ENCODE assay signal across 11 cellular contexts in genomic region chr13:46296465-46296822, GRCh38.
DNase-seq lines count a peak whose midpoint lies in the region; ATAC-seq, FAIRE-seq and TF ChIP-seq lines count a peak whose summit lies in the region.
"Had no signal": no experiment of that assay in that cellular context is flagged by ENCODE, and none has a peak within 500 bp of the region (broad histone marks: within the 10 kb centered on the region; RNA-seq: fewer than 3 reads in every experiment).

No MANE protein-coding gene starts in this region.

- no peak overlapping the region; the same call in 1 of the 2 replicates for H3K4me2 ChIP-seq in KMS-11

- H3K4me1 ChIP-seq in KMS-11 (ENCODE audit: low read depth, poor library complexity, severe bottlenecking), result peaks cover 32% of the 10 kb centered on the region
- no peaks in the 10 kb centered on the region for H3K4me1 ChIP-seq in small intestine (ENCODE audit: control insufficient read depth in 2 of 2, insufficient read depth in 1 of 2, low read depth in 1 of 2, low read length in 1 of 2)

- H3K9me3 ChIP-seq in small intestine (ENCODE audit: control insufficient read depth, low read depth), result no peaks in the 10 kb centered on the region

- peak; percentile 21 for DNase-seq in activated CD4-positive, alpha-beta T cell treated with anti-CD3 and anti-CD28 coated beads for 36 hours
- DNase-seq in activated CD4-positive, alpha-beta T cell treated with anti-CD3 and anti-CD28 coated beads, Interleukin-2, amount 50 U/mL, for 4 hours, result no peak
- DNase-seq in central memory CD8-positive, alpha-beta T cell (ENCODE audit: low spot score in 2 of 2), result no peak
- no peak for DNase-seq in stimulated activated naive B cell treated with anti-CD40 and anti-IgM and Interleukin-4, amounts not matched to agents 10 μg/mL and 1 μg/mL and 100 μg/mL, for 72 hours
- DNase-seq in glomerular visceral epithelial cell (ENCODE audit: extremely low spot score) (no peak), small intestine (no peak), posterior vena cava (ENCODE audit: low spot score) (no peak)
- DNase-seq: NCI-H2227 treated with DMSO at 0.1 percent for 48 hours had no signal

- H3K4me3 Mint-ChIP-seq in activated CD4-positive, alpha-beta T cell treated with anti-CD3 and anti-CD28 coated beads for 36 hours, result no peak overlapping the region
- H3K4me3 Mint-ChIP-seq in central memory CD8-positive, alpha-beta T cell, result peak overlapping the region; percentile 60
- peak overlapping the region in 1 of 2 donors; percentile 13 for H3K4me3 Mint-ChIP-seq in stimulated activated naive B cell treated with anti-CD40 and anti-IgM and Interleukin-4, amounts not matched to agents 10 μg/mL and 1 μg/mL and 100 μg/mL, for 72 hours

- POLR2A ChIA-PET in activated CD4-positive, alpha-beta T cell treated with anti-CD3 and anti-CD28 coated beads for 36 hours (lab: Charles Lee), result interaction anchor here (1.3 kb wide), 1 partner anchor 25 kb away, joined by 6 read pairs; no protein-coding TSS in a partner anchor

- no peak for ATAC-seq in activated CD4-positive, alpha-beta T cell treated with anti-CD3 and anti-CD28 coated beads for 36 hours
- no peak for ATAC-seq in central memory CD8-positive, alpha-beta T cell (replicated peaks; ENCODE audit: extremely low read depth, poor library complexity, severe bottlenecking)
- ATAC-seq in stimulated activated naive B cell treated with anti-CD40 and anti-IgM and Interleukin-4, amounts not matched to agents 10 μg/mL and 1 μg/mL and 100 μg/mL, for 72 hours (replicated peaks), result peak; percentile 3

- no peaks in the 10 kb centered on the region for H3K79me2 ChIP-seq in KMS-11 (ENCODE audit: insufficient read depth, low read depth)

- no peaks in the 10 kb centered on the region for H3K27me3 Mint-ChIP-seq in activated CD4-positive, alpha-beta T cell treated with anti-CD3 and anti-CD28 coated beads for 36 hours
- H3K27me3 Mint-ChIP-seq in central memory CD8-positive, alpha-beta T cell, result no peaks in the 10 kb centered on the region
- H3K27me3 Mint-ChIP-seq in stimulated activated naive B cell treated with anti-CD40 and anti-IgM and Interleukin-4, amounts not matched to agents 10 μg/mL and 1 μg/mL and 100 μg/mL, for 72 hours, result no peaks in the 10 kb centered on the region

- no peak for TF ChIP-seq CTCF in KMS-11 (conservative IDR thresholded peaks at IDR 0.05; ENCODE audit: low read depth, low read length)

- H3K4me3 ChIP-seq in KMS-11 (IDR thresholded peaks at IDR 0.05; ENCODE audit: insufficient read depth, low read depth, low read length) (no peak overlapping the region), small intestine (ENCODE audit: low read depth in 1 of 2, low read length in 2 of 2) (no peak overlapping the region)

- WGBS in small intestine, 3 donors, result 92 to 94% (median 94%) methylated on average over 2 of the region's 2 CpGs

- H4K20me1 ChIP-seq in KMS-11 (ENCODE audit: insufficient read depth), result no peaks in the 10 kb centered on the region

- H3K27me3 ChIP-seq in KMS-11 (ENCODE audit: insufficient read depth, low read depth) (no peaks in the 10 kb centered on the region), small intestine (ENCODE audit: control insufficient read depth in 2 of 2, insufficient read depth in 2 of 2, low read length in 2 of 2) (no peaks in the 10 kb centered on the region)

- H3K27ac ChIP-seq in KMS-11 (peak overlapping the region; percentile 55; the same call in 1 of the 2 replicates), small intestine (ENCODE audit: low read depth in 1 of 2, low read length in 1 of 2) (peak overlapping the region in 1 of 2 donors; percentile 6)

- H3K36me3 Mint-ChIP-seq in activated CD4-positive, alpha-beta T cell treated with anti-CD3 and anti-CD28 coated beads for 36 hours (ENCODE audit: low read depth), result peaks cover 9% of the 10 kb centered on the region
- H3K36me3 Mint-ChIP-seq in central memory CD8-positive, alpha-beta T cell (ENCODE audit: insufficient read depth), result peaks cover 14% of the 10 kb centered on the region
- H3K36me3 Mint-ChIP-seq in stimulated activated naive B cell treated with anti-CD40 and anti-IgM and Interleukin-4, amounts not matched to agents 10 μg/mL and 1 μg/mL and 100 μg/mL, for 72 hours, result peaks cover 0 to 2% of the 10 kb centered on the region in 2 donors

- H3K36me3 ChIP-seq in KMS-11 (ENCODE audit: insufficient read depth) (no peaks in the 10 kb centered on the region), small intestine (ENCODE audit: control insufficient read depth in 2 of 2, insufficient read depth in 2 of 2, low read length in 2 of 2) (no peaks in the 10 kb centered on the region)

- H3K9ac ChIP-seq in KMS-11, result no peak overlapping the region

- peaks cover 5% of the 10 kb centered on the region for H3K9me3 Mint-ChIP-seq in activated CD4-positive, alpha-beta T cell treated with anti-CD3 and anti-CD28 coated beads for 36 hours (ENCODE audit: low read depth)
- H3K9me3 Mint-ChIP-seq in central memory CD8-positive, alpha-beta T cell, result no peaks in the 10 kb centered on the region
- H3K9me3 Mint-ChIP-seq in stimulated activated naive B cell treated with anti-CD40 and anti-IgM and Interleukin-4, amounts not matched to agents 10 μg/mL and 1 μg/mL and 100 μg/mL, for 72 hours, result peaks cover 0 to 3% of the 10 kb centered on the region in 2 donors

- peaks cover 55% of the 10 kb centered on the region for H3K4me1 Mint-ChIP-seq in activated CD4-positive, alpha-beta T cell treated with anti-CD3 and anti-CD28 coated beads for 36 hours
- peaks cover 35% of the 10 kb centered on the region for H3K4me1 Mint-ChIP-seq in central memory CD8-positive, alpha-beta T cell
- peaks cover 18 to 20% of the 10 kb centered on the region in 2 donors for H3K4me1 Mint-ChIP-seq in stimulated activated naive B cell treated with anti-CD40 and anti-IgM and Interleukin-4, amounts not matched to agents 10 μg/mL and 1 μg/mL and 100 μg/mL, for 72 hours

- H3K27ac Mint-ChIP-seq in activated CD4-positive, alpha-beta T cell treated with anti-CD3 and anti-CD28 coated beads for 36 hours, result peak overlapping the region; percentile 95
- peak overlapping the region; percentile 96 for H3K27ac Mint-ChIP-seq in central memory CD8-positive, alpha-beta T cell (ENCODE audit: low read depth)
- peak overlapping the region; percentile 28 for H3K27ac Mint-ChIP-seq in stimulated activated naive B cell treated with anti-CD40 and anti-IgM and Interleukin-4, amounts not matched to agents 10 μg/mL and 1 μg/mL and 100 μg/mL, for 72 hours

- intact Hi-C loops in activated CD4-positive, alpha-beta T cell treated with anti-CD3 and anti-CD28 coated beads for 36 hours (cut with DNase I, micrococcal nuclease), result loop anchor here (1.0 to 5.0 kb wide), 3 partner anchors 25 to 128 kb away; partner anchors contain the start of gene LCP1 (in 1 of the 2)
- intact Hi-C loops in posterior vena cava (cut with DNase I), result no loop called here

- FAIRE-seq in small intestine (lab: Jason Lieb, UNC), result no peak
- FAIRE-seq: A204.1, islet of Langerhans had no signal

- H2AFZ ChIP-seq in KMS-11 (ENCODE audit: low read depth), result peak overlapping the region; percentile 58; the same call in 1 of the 2 replicates

- CTCF ChIA-PET in activated CD4-positive, alpha-beta T cell treated with anti-CD3 and anti-CD28 coated beads for 36 hours (lab: Charles Lee), result interaction anchor here (0.6 to 2.5 kb wide), 10 partner anchors 18 to 164 kb away, joined by 3 to 13 read pairs (median 4); no protein-coding TSS in a partner anchor

Comparison
In these comparisons a context has a peak if more than half of its experiments do, and no peak if none do; other contexts are left out.
1. ATAC-seq: peak in stimulated activated naive B cell treated with anti-CD40 and anti-IgM and Interleukin-4, amounts not matched to agents 10 μg/mL and 1 μg/mL and 100 μg/mL, for 72 hours (2 of 2); none in activated CD4-positive, alpha-beta T cell treated with anti-CD3 and anti-CD28 coated beads for 36 hours (single experiment) and central memory CD8-positive, alpha-beta T cell (single experiment).
2. H3K27ac Mint-ChIP-seq: peak in every context shown above with its lines; median percentile 96 in central memory CD8-positive, alpha-beta T cell; 95 in activated CD4-positive, alpha-beta T cell treated with anti-CD3 and anti-CD28 coated beads for 36 hours; 28 in stimulated activated naive B cell treated with anti-CD40 and anti-IgM and Interleukin-4, amounts not matched to agents 10 μg/mL and 1 μg/mL and 100 μg/mL, for 72 hours.
3. intact Hi-C loops: an anchor here in activated CD4-positive, alpha-beta T cell treated with anti-CD3 and anti-CD28 coated beads for 36 hours (1.0 to 5.0 kb wide); none called in posterior vena cava.